In genomic region chr12:57126561-57126960, GRCh38 we compare ENCODE assay signal across 10 cellular contexts. TPM values are rescaled to one million over a fixed set of nuclear protein-coding genes. Genes with fewer than 3 reads are reported as not detected.
A peak's percentile ranks its signal among the peaks of the same experiment; 100 is the strongest.
DNase-seq lines count a peak whose midpoint lies in the region; ATAC-seq and TF ChIP-seq lines count a peak whose summit lies in the region.
"Had no signal": no experiment of that assay in that cellular context is flagged by ENCODE, and none has a peak within 500 bp of the region (broad histone marks: within the 10 kb centered on the region; RNA-seq: fewer than 3 reads in every experiment).

No MANE protein-coding gene starts in this region.

- H3K27ac Mint-ChIP-seq in naive thymus-derived CD4-positive, alpha-beta T cell, result peak overlapping the region in 2 of 9 donors; percentile 55 to 83
- H3K27ac Mint-ChIP-seq in endothelial cell (ENCODE audit: unreplicated experiment), result no peak overlapping the region

- H3K9me3 ChIP-seq in right atrium auricular region, result no peaks in the 10 kb centered on the region
- H3K9me3 ChIP-seq in naive thymus-derived CD4-positive, alpha-beta T cell (ENCODE audit: control insufficient read depth in 2 of 3, low read length in 3 of 3), result no peaks in the 10 kb centered on the region
- H3K9me3 ChIP-seq in vagina, result no peaks in the 10 kb centered on the region

- intact Hi-C loops in left cardiac atrium (cut with DNase I) (no loop called here), vagina (cut with DNase I) (no loop called here)
- intact Hi-C loops in naive thymus-derived CD4-positive, alpha-beta T cell (cut with micrococcal nuclease), result loop anchor here (5.0 to 10.0 kb wide), 2 partner anchors 119 to 328 kb away; partner anchors contain the start of genes GLI1 (in 1 of the 2), INHBE (in 1 of the 2) and ZBTB39 (in 1 of the 2)

- POLR2A ChIA-PET in naive thymus-derived CD4-positive, alpha-beta T cell (lab: Charles Lee), result interaction anchor here (1.5 kb wide), 1 partner anchor 10 kb away, joined by 3 read pairs; no protein-coding TSS in a partner anchor

- H3K4me1 Mint-ChIP-seq in naive thymus-derived CD4-positive, alpha-beta T cell, result peaks cover 0 to 25% (median 12%) of the 10 kb centered on the region in 7 donors
- peaks cover 14% of the 10 kb centered on the region for H3K4me1 Mint-ChIP-seq in endothelial cell (ENCODE audit: unreplicated experiment)

- H3K27ac ChIP-seq in right atrium auricular region (peak overlapping the region; percentile 97 to 98), caudate nucleus (ENCODE audit: low read depth, low read length) (peak overlapping the region; percentile 96), vagina (peak overlapping the region; percentile 99)
- no peak overlapping the region for H3K27ac ChIP-seq in naive thymus-derived CD4-positive, alpha-beta T cell (ENCODE audit: low read depth, low read length)

- CTCF ChIA-PET in naive thymus-derived CD4-positive, alpha-beta T cell (lab: Charles Lee), result interaction anchor here (0.7 to 10.8 kb wide), 5 partner anchors 14 to 57 kb away, joined by 3 to 162 read pairs (median 5); partner anchors contain the start of gene STAT6

- no peaks in the 10 kb centered on the region for H3K36me3 ChIP-seq in right atrium auricular region
- peaks cover 0 to 5% (median 0%) of the 10 kb centered on the region in 3 experiments for H3K36me3 ChIP-seq in naive thymus-derived CD4-positive, alpha-beta T cell (ENCODE audit: control insufficient read depth in 2 of 3, insufficient read depth in 3 of 3, low read length in 3 of 3)
- H3K36me3 ChIP-seq in vagina, result no peaks in the 10 kb centered on the region

- TF ChIP-seq CTCF in right atrium auricular region (IDR thresholded peaks at IDR 0.05) (no peak), vagina (IDR thresholded peaks at IDR 0.05) (no peak), endothelial cell (IDR thresholded peaks at IDR 0.05; ENCODE audit: unreplicated experiment) (no peak)

- peaks cover 0 to 53% (median 0%) of the 10 kb centered on the region in 5 donors for H3K27me3 Mint-ChIP-seq in naive thymus-derived CD4-positive, alpha-beta T cell
- peaks cover 7% of the 10 kb centered on the region for H3K27me3 Mint-ChIP-seq in endothelial cell (ENCODE audit: unreplicated experiment)

- peaks cover 0 to 7% (median 0%) of the 10 kb centered on the region in 5 donors for H3K36me3 Mint-ChIP-seq in naive thymus-derived CD4-positive, alpha-beta T cell
- H3K36me3 Mint-ChIP-seq in endothelial cell (ENCODE audit: low read depth, unreplicated experiment), result no peaks in the 10 kb centered on the region

- DNase-seq in right atrium auricular region (ENCODE audit: low spot score), result no peak
- DNase-seq in left cardiac atrium, result no peak
- DNase-seq in caudate nucleus (lab: John Stamatoyannopoulos, UW), result no peak
- no peak for DNase-seq in naive thymus-derived CD4-positive, alpha-beta T cell
- peak in 1 of 2 donors; percentile 87 for DNase-seq in vagina (ENCODE audit: extremely low spot score in 2 of 2)
- DNase-seq in globus pallidus (ENCODE audit: low spot score), result no peak
- DNase-seq in endothelial cell (ENCODE audit: low spot score), result no peak
- DNase-seq: DND-41 had no signal

- H3K4me1 ChIP-seq in right atrium auricular region, result peaks cover 0 to 38% of the 10 kb centered on the region in 2 donors
- peaks cover 0 to 6% of the 10 kb centered on the region in 2 donors for H3K4me1 ChIP-seq in naive thymus-derived CD4-positive, alpha-beta T cell (ENCODE audit: control insufficient read depth in 2 of 2, insufficient read depth in 2 of 2, low read length in 2 of 2)
- peaks cover 40% of the 10 kb centered on the region for H3K4me1 ChIP-seq in vagina

- ATAC-seq in left cardiac atrium, result no peak
- no peak for ATAC-seq in naive thymus-derived CD4-positive, alpha-beta T cell
- ATAC-seq in HG02678 (IDR thresholded peaks at IDR 0.05; ENCODE audit: unreplicated experiment), result no peak

- peaks cover 0 to 9% (median 0%) of the 10 kb centered on the region in 11 donors for H3K9me3 Mint-ChIP-seq in naive thymus-derived CD4-positive, alpha-beta T cell
- H3K9me3 Mint-ChIP-seq in endothelial cell (ENCODE audit: unreplicated experiment), result no peaks in the 10 kb centered on the region

- peak overlapping the region; percentile 14 to 95 (median 86) for H3K4me3 Mint-ChIP-seq in naive thymus-derived CD4-positive, alpha-beta T cell
- H3K4me3 Mint-ChIP-seq in endothelial cell (ENCODE audit: unreplicated experiment), result no peak overlapping the region

- no peak overlapping the region for H3K4me3 ChIP-seq in right atrium auricular region
- no peak overlapping the region for H3K4me3 ChIP-seq in naive thymus-derived CD4-positive, alpha-beta T cell (ENCODE audit: low read length)
- peak overlapping the region; percentile 79 to 90 for H3K4me3 ChIP-seq in vagina

- no peak for TF ChIP-seq POLR2A in vagina (IDR thresholded peaks at IDR 0.05)

- H3K27me3 ChIP-seq in right atrium auricular region (no peaks in the 10 kb centered on the region), vagina (no peaks in the 10 kb centered on the region)
- no peaks in the 10 kb centered on the region for H3K27me3 ChIP-seq in naive thymus-derived CD4-positive, alpha-beta T cell (ENCODE audit: control insufficient read depth in 2 of 2, insufficient read depth in 2 of 2, low read length in 2 of 2)

RNA-seq across cellular contexts. Expression of gene LRP1, which starts 1.7 kb away (rescaled TPM):
- 100 to 1,000 TPM in 1 of 2 donors, 10 to 100 TPM in 1; 89.4 to 211 TPM for total RNA-seq in right atrium auricular region
- total RNA-seq in left cardiac atrium, result 100 to 1,000 TPM; 188 to 222 TPM
- total RNA-seq in naive thymus-derived CD4-positive, alpha-beta T cell, result 100 to 1,000 TPM in 1 of 5 experiments, 10 to 100 TPM in 3, under 1 TPM in 1; 0.58 to 119 (median 14.8) TPM
- polyA plus RNA-seq in naive thymus-derived CD4-positive, alpha-beta T cell, result 1 to 10 TPM in 1 of 2 donors, under 1 TPM in 1; 0.72 to 1.2 TPM
- total RNA-seq in vagina, result 477 TPM
- total RNA-seq in endothelial cell (ENCODE audit: unreplicated experiment), result 24.7 TPM

RNA-seq across cellular contexts. Expression of gene STAT6, which starts 15.4 kb away (rescaled TPM):
- 10 to 100 TPM; 34.3 to 64.3 TPM for total RNA-seq in right atrium auricular region
- 10 to 100 TPM; 77.7 to 78.1 TPM for total RNA-seq in left cardiac atrium
- 100 to 1,000 TPM; 206 to 403 (median 294) TPM for total RNA-seq in naive thymus-derived CD4-positive, alpha-beta T cell
- polyA plus RNA-seq in naive thymus-derived CD4-positive, alpha-beta T cell, result 100 to 1,000 TPM in 1 of 2 donors, 10 to 100 TPM in 1; 99.3 to 104 TPM
- total RNA-seq in vagina, result 146 TPM
- total RNA-seq in endothelial cell (ENCODE audit: unreplicated experiment), result 139 TPM

RNA-seq across cellular contexts. Expression of gene LRP1-AS, which starts 20.9 kb away (rescaled TPM):
- not detected for total RNA-seq in right atrium auricular region
- total RNA-seq in left cardiac atrium, result not detected
- total RNA-seq in naive thymus-derived CD4-positive, alpha-beta T cell, result not detected
- not detected for polyA plus RNA-seq in naive thymus-derived CD4-positive, alpha-beta T cell
- total RNA-seq in vagina, result not detected
- total RNA-seq in endothelial cell (ENCODE audit: unreplicated experiment), result 0.46 TPM
- total RNA-seq: NCI-H460 had no signal

RNA-seq across cellular contexts. Expression of gene NAB2, which starts 37.6 kb away (rescaled TPM):
- total RNA-seq in right atrium auricular region (10 to 100 TPM in 1 of 2 donors, 1 to 10 TPM in 1; 9.0 to 21.1 TPM), left cardiac atrium (10 to 100 TPM; 11.1 to 17.1 TPM), vagina (34.4 TPM), endothelial cell (ENCODE audit: unreplicated experiment) (14.0 TPM)
- total RNA-seq in naive thymus-derived CD4-positive, alpha-beta T cell, result 10 to 100 TPM in 3 of 5 experiments, 1 to 10 TPM in 2; 5.7 to 22.4 (median 15.5) TPM
- 1 to 10 TPM in 1 of 2 donors, under 1 TPM in 1; 0.46 to 2.8 TPM for polyA plus RNA-seq in naive thymus-derived CD4-positive, alpha-beta T cell

RNA-seq across cellular contexts. Expression of gene NEMP1, which starts 48.0 kb away (rescaled TPM):
- total RNA-seq in right atrium auricular region, result 1 to 10 TPM; 1.9 to 2.2 TPM
- 1 to 10 TPM; 2.8 to 5.3 TPM for total RNA-seq in left cardiac atrium
- 10 to 100 TPM; 13.1 to 47.6 (median 29.3) TPM for total RNA-seq in naive thymus-derived CD4-positive, alpha-beta T cell
- polyA plus RNA-seq in naive thymus-derived CD4-positive, alpha-beta T cell, result 1 to 10 TPM; 2.9 to 7.4 TPM
- 7.1 TPM for total RNA-seq in vagina
- 17.6 TPM for total RNA-seq in endothelial cell (ENCODE audit: unreplicated experiment)

Comparison
In these comparisons a context has a peak if more than half of its experiments do, and no peak if none do; other contexts are left out.
1. H3K4me3 ChIP-seq: peak in vagina (2 of 2); none in right atrium auricular region (0 of 2) and naive thymus-derived CD4-positive, alpha-beta T cell (single experiment).
2. intact Hi-C loops: an anchor here in naive thymus-derived CD4-positive, alpha-beta T cell (5.0 to 10.0 kb wide); none called in left cardiac atrium and vagina.